19 cellular contexts compared by ENCODE assay signal in the genomic region with DNA sequence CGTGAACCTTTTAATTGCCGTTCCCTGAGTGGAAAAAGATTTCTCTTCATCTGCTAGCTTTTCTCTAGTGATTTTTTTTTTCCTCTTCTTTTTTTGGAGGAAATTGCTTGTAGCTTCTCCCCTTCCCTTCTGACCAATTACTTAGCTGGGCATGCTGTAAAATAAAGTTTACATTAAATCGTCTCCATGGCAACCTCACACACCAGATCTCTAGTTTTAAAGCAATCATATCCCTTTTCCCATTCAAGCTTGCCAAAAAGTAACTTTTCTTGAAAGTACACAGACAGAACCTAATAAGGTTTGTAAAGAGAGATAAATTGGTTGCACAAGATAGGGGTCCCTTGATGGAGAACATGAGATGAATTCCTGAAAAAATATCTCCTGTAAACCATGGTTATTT.
DNase-seq lines count a peak whose midpoint lies in the region; ATAC-seq lines count a peak whose summit lies in the region.
"Had no signal": no experiment of that assay in that cellular context is flagged by ENCODE, and none has a peak within 500 bp of the region (broad histone marks: within the 10 kb centered on the region; RNA-seq: fewer than 3 reads in every experiment).

No MANE protein-coding gene starts in this region.

- no peak for ATAC-seq in HG03280 (IDR thresholded peaks at IDR 0.05; ENCODE audit: unreplicated experiment)
- ATAC-seq: activated CD8-positive, alpha-beta memory T cell treated with anti-CD3 and anti-CD28 coated beads, Interleukin-2, amount 10 ng/mL, durations not matched to agents 7 days and 5 days; heart left ventricle; pancreas had no signal

- DNase-seq in EH (ENCODE audit: low read depth) (peak; percentile 66), NCI-H2081 (lab: John Stamatoyannopoulos, UW) (peak; percentile 36 to 63), amniotic stem cell (lab: John Stamatoyannopoulos, UW) (peak; percentile 10), iris pigment epithelial cell (ENCODE audit: low read depth) (peak; percentile 16)
- DNase-seq in effector CD4-positive, alpha-beta T cell: no peak
- DNase-seq in activated CD4-positive, alpha-beta T cell treated with anti-CD3 and anti-CD28 coated beads, Interleukin-2, amount 50 U/mL, for 1 hour: no peak
- DNase-seq in activated CD4-positive, alpha-beta T cell treated with anti-CD3 and anti-CD28 coated beads for 48 hours: no peak
- DNase-seq: activated CD4-positive, CD25-positive, alpha-beta regulatory T cell treated with anti-CD3 and anti-CD28 coated beads, Interleukin-2, amount 50 U/mL, for 72 hours; activated CD8-positive, alpha-beta memory T cell treated with anti-CD3 and anti-CD28 coated beads, Interleukin-2, amount 10 ng/mL, durations not matched to agents 7 days and 5 days; Calu3; heart left ventricle; MG63; naive B cell; NCI-H187; pancreas; SIG-M5; stimulated activated CD4-positive, alpha-beta T cell treated with anti-CD3 and anti-CD28 coated beads, Interleukin-2, amount 100 ng/mL, for 24 hours; uterus had no signal

Comparison
In these comparisons a context has a peak if more than half of its experiments do, and no peak if none do; other contexts are left out.
1. DNase-seq: peak in EH (single experiment), NCI-H2081 (2 of 2), amniotic stem cell (single experiment) and iris pigment epithelial cell (single experiment); none in effector CD4-positive, alpha-beta T cell (single experiment), activated CD4-positive, alpha-beta T cell treated with anti-CD3 and anti-CD28 coated beads, Interleukin-2, amount 50 U/mL, for 1 hour (single experiment) and activated CD4-positive, alpha-beta T cell treated with anti-CD3 and anti-CD28 coated beads for 48 hours (single experiment).